Comparison of ENCODE assay signal across 18 cellular contexts in genomic region chr10:21298686-21299085, GRCh38.
"Had no signal": no experiment of that assay in that cellular context is flagged by ENCODE, and none has a peak within 500 bp of the region (broad histone marks: within the 10 kb centered on the region; RNA-seq: fewer than 3 reads in every experiment).

No MANE protein-coding gene starts in this region.

- H3K9me3 Mint-ChIP-seq: endodermal cell; naive thymus-derived CD4-positive, alpha-beta T cell; neural crest cell had no signal

- H3K36me3 ChIP-seq: ovary had no signal

- ATAC-seq: foreskin keratinocyte; left lobe of liver; naive thymus-derived CD4-positive, alpha-beta T cell; right cardiac atrium had no signal

- H3K4me3 ChIP-seq: coronary artery, ovary had no signal

- DNase-seq: effector CD4-positive, alpha-beta T cell; endodermal cell; erythroblast; foreskin keratinocyte; kidney; mammary epithelial cell; naive thymus-derived CD4-positive, alpha-beta T cell; nucleus accumbens; ovary; right cardiac atrium; small intestine; stimulated activated CD4-positive, alpha-beta T cell treated with anti-CD3 and anti-CD28 coated beads, Interleukin-12 subunit alpha, Interleukin-12 subunit beta, amount 100 ng/mL, for 4 hours; stimulated activated naive CD4-positive, alpha-beta T cell; trophoblast cell had no signal

- H3K36me3 Mint-ChIP-seq: naive thymus-derived CD4-positive, alpha-beta T cell had no signal

- H3K27ac Mint-ChIP-seq: naive thymus-derived CD4-positive, alpha-beta T cell; progenitor cell of endocrine pancreas had no signal

- H3K27ac ChIP-seq: coronary artery, foreskin keratinocyte, ovary had no signal

- H3K27me3 ChIP-seq: foreskin keratinocyte, ovary had no signal

- H3K9me3 ChIP-seq: ovary had no signal

- H3K4me3 Mint-ChIP-seq: endodermal cell; naive thymus-derived CD4-positive, alpha-beta T cell; neural crest cell had no signal
